ENCODE assay signal across 1 cellular context in genomic region chr17:32840241-32840640, GRCh38.
TF ChIP-seq lines count a peak whose summit lies in the region.

No MANE protein-coding gene starts in this region.

TF ChIP-seq in SK-N-SH, 30 proteins besides CTCF, POLR2A, EP300 and RAD21 (continued from another document):
- no peak for TF ChIP-seq REST (IDR thresholded peaks at IDR 0.05; ENCODE audit: low read depth, low read length)
- TF ChIP-seq MAX (IDR thresholded peaks at IDR 0.05; ENCODE audit: low read depth): no peak
- TF ChIP-seq TEAD4 (IDR thresholded peaks at IDR 0.05; ENCODE audit: borderline replicate concordance, insufficient read depth): no peak
- no peak for TF ChIP-seq NFIC (IDR thresholded peaks at IDR 0.05; ENCODE audit: borderline replicate concordance)
- no peak for TF ChIP-seq RXRA (IDR thresholded peaks at IDR 0.05; ENCODE audit: borderline replicate concordance, low read depth)
